Comparison of ENCODE assay signal across 24 cellular contexts in the genomic region with DNA sequence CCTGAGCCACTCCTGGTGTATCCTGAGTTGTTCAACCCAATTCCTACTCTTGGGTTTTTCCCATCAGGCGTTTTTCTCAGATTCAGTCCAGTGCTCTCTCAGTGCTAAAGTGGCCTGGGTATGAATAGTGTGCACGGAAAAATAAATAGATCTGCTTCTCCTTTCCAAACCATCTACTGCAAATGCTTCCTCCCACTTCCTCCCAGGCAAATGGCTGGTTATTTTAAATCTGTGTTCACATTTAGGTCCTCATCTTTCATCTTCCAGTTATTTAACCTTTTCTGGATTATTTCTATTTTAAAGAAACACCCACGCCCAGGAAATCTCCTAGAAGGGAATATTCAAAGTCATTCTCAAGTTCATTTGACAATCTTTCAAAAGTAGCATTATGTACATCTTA.
"Had no signal": no experiment of that assay in that cellular context is flagged by ENCODE, and none has a peak within 500 bp of the region (broad histone marks: within the 10 kb centered on the region; RNA-seq: fewer than 3 reads in every experiment).

No MANE protein-coding gene starts in this region.

- H3K9me3 ChIP-seq: ovary, sigmoid colon, testis had no signal

- H3K27me3 ChIP-seq: brain microvascular endothelial cell, dorsolateral prefrontal cortex, ovary, sigmoid colon, testis had no signal

- H3K27me3 Mint-ChIP-seq: activated naive CD4-positive, alpha-beta T cell treated with anti-CD3 and anti-CD28 coated beads, Interleukin-2, amount 10 ng/mL, durations not matched to agents 7 days and 5 days; progenitor cell of endocrine pancreas had no signal

- H3K27ac ChIP-seq: brain microvascular endothelial cell, coronary artery, ovary, sigmoid colon, testis, VCaP had no signal

- H3K4me1 Mint-ChIP-seq: activated naive CD4-positive, alpha-beta T cell treated with anti-CD3 and anti-CD28 coated beads, Interleukin-2, amount 10 ng/mL, durations not matched to agents 7 days and 5 days; activated naive CD8-positive, alpha-beta T cell treated with anti-CD3 and anti-CD28 coated beads, Interleukin-2, amount 10 ng/mL, durations not matched to agents 7 days and 5 days; naive thymus-derived CD4-positive, alpha-beta T cell had no signal

- H3K4me3 ChIP-seq: coronary artery, dorsolateral prefrontal cortex, ovary, sigmoid colon, testis had no signal

- DNase-seq: activated CD4-positive, alpha-beta memory T cell treated with anti-CD3 and anti-CD28 coated beads for 36 hours; activated CD4-positive, alpha-beta T cell treated with anti-CD3 and anti-CD28 coated beads for 48 hours; activated CD8-positive, alpha-beta memory T cell treated with anti-CD3 and anti-CD28 coated beads, Interleukin-2, amount 50 U/mL, for 4 hours; activated gamma-delta T cell; activated naive CD4-positive, alpha-beta T cell treated with anti-CD3 and anti-CD28 coated beads, Interleukin-2, amount 10 ng/mL, durations not matched to agents 7 days and 5 days; activated naive CD8-positive, alpha-beta T cell treated with anti-CD3 and anti-CD28 coated beads, Interleukin-2, amount 10 ng/mL, durations not matched to agents 7 days and 5 days; activated T-cell treated with anti-CD3 and anti-CD28 coated beads, Interleukin-2, amount 50 U/mL, for 1 hour; amniotic stem cell; brain microvascular endothelial cell; dorsolateral prefrontal cortex; effector memory CD4-positive, alpha-beta T cell; left ventricle myocardium superior; mammary epithelial cell; naive thymus-derived CD4-positive, alpha-beta T cell; ovary; sigmoid colon; stimulated activated CD4-positive, alpha-beta T cell treated with anti-CD3 and anti-CD28 coated beads, Interleukin-15, amount 100 ng/mL, for 24 hours; stimulated activated CD4-positive, alpha-beta T cell treated with anti-CD3 and anti-CD28 coated beads, Interleukin-2, amount 100 ng/mL, for 24 hours; stimulated activated naive CD4-positive, alpha-beta T cell treated with Interleukin-2 at 50 U/mL for 16 hours; testis; trophoblast cell had no signal

- H3K36me3 Mint-ChIP-seq: activated CD4-positive, alpha-beta memory T cell treated with anti-CD3 and anti-CD28 coated beads for 36 hours; activated naive CD4-positive, alpha-beta T cell treated with anti-CD3 and anti-CD28 coated beads, Interleukin-2, amount 10 ng/mL, durations not matched to agents 7 days and 5 days; activated naive CD8-positive, alpha-beta T cell treated with anti-CD3 and anti-CD28 coated beads, Interleukin-2, amount 10 ng/mL, durations not matched to agents 7 days and 5 days; naive thymus-derived CD4-positive, alpha-beta T cell had no signal

- H3K4me3 Mint-ChIP-seq: activated CD4-positive, alpha-beta memory T cell treated with anti-CD3 and anti-CD28 coated beads for 36 hours; activated naive CD4-positive, alpha-beta T cell treated with anti-CD3 and anti-CD28 coated beads, Interleukin-2, amount 10 ng/mL, durations not matched to agents 7 days and 5 days; activated naive CD8-positive, alpha-beta T cell treated with anti-CD3 and anti-CD28 coated beads, Interleukin-2, amount 10 ng/mL, durations not matched to agents 7 days and 5 days; naive thymus-derived CD4-positive, alpha-beta T cell had no signal

- H3K36me3 ChIP-seq: brain microvascular endothelial cell, ovary, sigmoid colon had no signal

- H3K9me3 Mint-ChIP-seq: activated CD4-positive, alpha-beta memory T cell treated with anti-CD3 and anti-CD28 coated beads for 36 hours; activated naive CD4-positive, alpha-beta T cell treated with anti-CD3 and anti-CD28 coated beads, Interleukin-2, amount 10 ng/mL, durations not matched to agents 7 days and 5 days had no signal

- H3K27ac Mint-ChIP-seq: activated CD4-positive, alpha-beta memory T cell treated with anti-CD3 and anti-CD28 coated beads for 36 hours; activated naive CD4-positive, alpha-beta T cell treated with anti-CD3 and anti-CD28 coated beads, Interleukin-2, amount 10 ng/mL, durations not matched to agents 7 days and 5 days; activated naive CD8-positive, alpha-beta T cell treated with anti-CD3 and anti-CD28 coated beads, Interleukin-2, amount 10 ng/mL, durations not matched to agents 7 days and 5 days; naive thymus-derived CD4-positive, alpha-beta T cell; progenitor cell of endocrine pancreas had no signal

- H3K4me1 ChIP-seq: sigmoid colon, testis had no signal

- ATAC-seq: left ventricle myocardium superior had no signal
